Comparison of ENCODE assay signal across 24 cellular contexts in genomic region chr5:135058326-135058725, GRCh38. TPM values are rescaled to one million over a fixed set of nuclear protein-coding genes. Genes with fewer than 3 reads are reported as not detected.
DNase-seq lines count a peak whose midpoint lies in the region; TF ChIP-seq lines count a peak whose summit lies in the region.
"Had no signal": no experiment of that assay in that cellular context is flagged by ENCODE, and none has a peak within 500 bp of the region (broad histone marks: within the 10 kb centered on the region; RNA-seq: fewer than 3 reads in every experiment).

No MANE protein-coding gene starts in this region.

- H4K20me1 ChIP-seq in Karpas-422 (ENCODE audit: insufficient read depth, low read depth, low read length): no peaks in the 10 kb centered on the region

- no peaks in the 10 kb centered on the region for H3K79me2 ChIP-seq in Karpas-422 (ENCODE audit: low read length)

- no peaks in the 10 kb centered on the region for H3K36me3 Mint-ChIP-seq in mesothelial cell of epicardium
- H3K36me3 Mint-ChIP-seq: CD14-positive monocyte had no signal

- H3K9ac ChIP-seq in Karpas-422 (ENCODE audit: low read length): peak overlapping the region; percentile 63

- no peak overlapping the region for H3K4me3 Mint-ChIP-seq in mesothelial cell of epicardium
- H3K4me3 Mint-ChIP-seq: B cell, H9 had no signal

- H3K27ac ChIP-seq in Karpas-422 (ENCODE audit: low read length): peak overlapping the region; percentile 99
- H3K27ac ChIP-seq: A549, Peyer's patch, SJCRH30 had no signal

- H3K9me3 ChIP-seq in Karpas-422 (ENCODE audit: low read length): no peaks in the 10 kb centered on the region
- H3K9me3 ChIP-seq: A549, MG63, Peyer's patch, SJCRH30 had no signal

- H3K4me1 ChIP-seq in Karpas-422 (ENCODE audit: low read length): peaks cover 99% of the 10 kb centered on the region
- H3K4me1 ChIP-seq: A549, Peyer's patch, SJCRH30 had no signal

- H3K4me3 ChIP-seq in Karpas-422 (ENCODE audit: low read length): 0 out of 2 replicates have a peak overlapping the region, but pooled peaks have one; percentile 4
- H3K4me3 ChIP-seq: A549, GM12878, MG63, Peyer's patch, SJCRH30 had no signal

- peaks cover 89% of the 10 kb centered on the region for H3K27me3 Mint-ChIP-seq in mesothelial cell of epicardium (ENCODE audit: low read depth)

- peaks cover 10% of the 10 kb centered on the region for H3K4me1 Mint-ChIP-seq in mesothelial cell of epicardium
- H3K4me1 Mint-ChIP-seq: H9 had no signal

- no peaks in the 10 kb centered on the region for H3K9me3 Mint-ChIP-seq in mesothelial cell of epicardium
- H3K9me3 Mint-ChIP-seq: CD14-positive monocyte, H9 had no signal

- peak; percentile 31 for DNase-seq in COLO829 (ENCODE audit: low spot score)
- peak; percentile 80 for DNase-seq in Karpas-422
- peak; percentile 54 for DNase-seq in SK-N-DZ (ENCODE audit: low spot score)
- no peak for DNase-seq in mesothelial cell of epicardium (ENCODE audit: low spot score in 2 of 2, unreplicated experiment in 2 of 2)
- DNase-seq in pons (ENCODE audit: low spot score): no peak
- no peak for DNase-seq in cortex of kidney (lab: John Stamatoyannopoulos, UW)
- DNase-seq in iPS-NIHi7 (ENCODE audit: extremely low spot score): no peak
- DNase-seq: DMS79; H9; IMR-90; Kasumi-1; MG63; NCI-H1048; NCI-H1417 treated with DMSO at 0.1 percent for 48 hours; NCI-H187; NCI-H69; NK-92 treated with Interleukin-12 subunit alpha and Interleukin-12 subunit beta, amount 100 ng/mL, for 24 hours; Peyer's patch; SJCRH30; T-helper 1 cell had no signal

- no peaks in the 10 kb centered on the region for H3K9me2 ChIP-seq in Karpas-422 (replicated peaks; ENCODE audit: insufficient read depth, low read length)

- 0 out of 2 replicates have a peak overlapping the region, but pooled peaks have one; percentile 8 for H2AFZ ChIP-seq in Karpas-422 (ENCODE audit: low read length)

- H3K36me3 ChIP-seq in Karpas-422 (ENCODE audit: insufficient read depth, low read length): no peaks in the 10 kb centered on the region
- H3K36me3 ChIP-seq: Peyer's patch, SJCRH30 had no signal

- H3K27me3 ChIP-seq in Karpas-422 (ENCODE audit: low read length): no peaks in the 10 kb centered on the region
- H3K27me3 ChIP-seq: MG63, Peyer's patch, SJCRH30 had no signal

- H3K4me2 ChIP-seq in Karpas-422 (ENCODE audit: low read depth, low read length, poor library complexity, severe bottlenecking): peak overlapping the region; percentile 42
- H3K4me2 ChIP-seq: A549 had no signal

- peak overlapping the region; percentile 16 for H3K27ac Mint-ChIP-seq in mesothelial cell of epicardium
- H3K27ac Mint-ChIP-seq: B cell, CD14-positive monocyte, H9 had no signal

- TF ChIP-seq CTCF in mesothelial cell of epicardium (IDR thresholded peaks at IDR 0.05; ENCODE audit: unreplicated experiment): no peak

RNA-seq across cellular contexts. Expression of gene PITX1, which starts 24.3 kb away (rescaled TPM):
- 173 and 469 TPM in 2 replicates for total RNA-seq in Karpas-422 (2014; rRNA removed; shearing (Covaris generic); ENCODE audit: low replicate concordance)
- polyA plus RNA-seq in SK-N-DZ (2014; cell fraction: cytosol; rRNA removed): 0.50 and 0.53 TPM in 2 replicates
- 0.32 and 1.2 TPM in 2 replicates for polyA plus RNA-seq in SK-N-DZ (2014; cell fraction: nucleus; rRNA removed)
- total RNA-seq in mesothelial cell of epicardium: 80.2 to 89.6 TPM (median 88.0 TPM) in 3 replicates
- total RNA-seq: B cell, H9 had no signal
- polyA plus RNA-seq: CD14-positive monocyte had no signal

Comparison
In these comparisons a context has a peak if more than half of its experiments do, and no peak if none do; other contexts are left out.
1. DNase-seq: peak in COLO829 (single experiment), Karpas-422 (single experiment) and SK-N-DZ (single experiment); none in mesothelial cell of epicardium (0 of 2), pons (single experiment), cortex of kidney (single experiment) and iPS-NIHi7 (single experiment).